Comparison of ENCODE assay signal across 29 cellular contexts in genomic region chr22:31481129-31481528, GRCh38.
"Had no signal": no experiment of that assay in that cellular context is flagged by ENCODE, and none has a peak within 500 bp of the region (broad histone marks: within the 10 kb centered on the region; RNA-seq: fewer than 3 reads in every experiment).

No MANE protein-coding gene starts in this region.

- H3K4me2 ChIP-seq: hepatocyte had no signal

- H3K9me3 Mint-ChIP-seq: dendritic cell treated with granulocyte-macrophage colony-stimulating factor and Interleukin-4, amounts not matched to agents 40 ng/mL and 50 ng/mL, for 4 days; effector memory CD8-positive, alpha-beta T cell; endodermal cell; immature natural killer cell; mesothelial cell of epicardium; naive B cell; naive thymus-derived CD8-positive, alpha-beta T cell had no signal

- H3K27ac Mint-ChIP-seq: dendritic cell treated with granulocyte-macrophage colony-stimulating factor and Interleukin-4, amounts not matched to agents 40 ng/mL and 50 ng/mL, for 4 days; effector memory CD8-positive, alpha-beta T cell; endodermal cell; mesothelial cell of epicardium had no signal

- ATAC-seq: effector memory CD8-positive, alpha-beta T cell; foreskin keratinocyte; gastroesophageal sphincter; heart left ventricle; left cardiac atrium; left lung; left ventricle myocardium superior; lower lobe of right lung; mucosa of descending colon; naive thymus-derived CD8-positive, alpha-beta T cell had no signal

- DNase-seq: colonic mucosa; cortex of kidney; effector CD8-positive, alpha-beta T cell; effector memory CD8-positive, alpha-beta T cell; endodermal cell; erythroblast; foreskin keratinocyte; heart left ventricle; hypothalamus; immature natural killer cell; islet precursor cell; kidney; kidney glomerular epithelial cell; left cardiac atrium; left lung; left ventricle myocardium superior; lower lobe of right lung; mesenchymal stem cell; mucosa of descending colon; naive B cell; naive thymus-derived CD8-positive, alpha-beta T cell had no signal

- H3K4me1 ChIP-seq: colonic mucosa, foreskin keratinocyte, left lung had no signal

- H3K4me3 Mint-ChIP-seq: dendritic cell treated with granulocyte-macrophage colony-stimulating factor and Interleukin-4, amounts not matched to agents 40 ng/mL and 50 ng/mL, for 4 days; effector memory CD8-positive, alpha-beta T cell; endodermal cell; immature natural killer cell; mesothelial cell of epicardium; naive B cell; naive thymus-derived CD8-positive, alpha-beta T cell had no signal

- H3K27me3 ChIP-seq: colonic mucosa, esophagus muscularis mucosa, foreskin keratinocyte, gastroesophageal sphincter, heart left ventricle, hepatocyte, left lung had no signal

- H3K27me3 Mint-ChIP-seq: dendritic cell treated with granulocyte-macrophage colony-stimulating factor and Interleukin-4, amounts not matched to agents 40 ng/mL and 50 ng/mL, for 4 days; effector memory CD8-positive, alpha-beta T cell; naive B cell; naive thymus-derived CD8-positive, alpha-beta T cell had no signal

- FAIRE-seq: endometrium, frontal cortex, kidney had no signal

- H3K4me3 ChIP-seq: colonic mucosa, esophagus muscularis mucosa, gastroesophageal sphincter, heart left ventricle, hepatocyte, left lung, lower lobe of right lung, mucosa of descending colon had no signal

- H3K4me1 Mint-ChIP-seq: mesothelial cell of epicardium had no signal

- H3K27ac ChIP-seq: colonic mucosa, epithelial cell of prostate, esophagus muscularis mucosa, foreskin keratinocyte, gastroesophageal sphincter, heart left ventricle, hepatocyte, left lung, lower lobe of right lung had no signal

- H2AFZ ChIP-seq: hepatocyte had no signal

- H3K36me3 ChIP-seq: colonic mucosa had no signal

- H3K9me3 ChIP-seq: colonic mucosa, esophagus muscularis mucosa, gastroesophageal sphincter, heart left ventricle, left lung, lower lobe of right lung, mucosa of descending colon had no signal
